In the genomic region with DNA sequence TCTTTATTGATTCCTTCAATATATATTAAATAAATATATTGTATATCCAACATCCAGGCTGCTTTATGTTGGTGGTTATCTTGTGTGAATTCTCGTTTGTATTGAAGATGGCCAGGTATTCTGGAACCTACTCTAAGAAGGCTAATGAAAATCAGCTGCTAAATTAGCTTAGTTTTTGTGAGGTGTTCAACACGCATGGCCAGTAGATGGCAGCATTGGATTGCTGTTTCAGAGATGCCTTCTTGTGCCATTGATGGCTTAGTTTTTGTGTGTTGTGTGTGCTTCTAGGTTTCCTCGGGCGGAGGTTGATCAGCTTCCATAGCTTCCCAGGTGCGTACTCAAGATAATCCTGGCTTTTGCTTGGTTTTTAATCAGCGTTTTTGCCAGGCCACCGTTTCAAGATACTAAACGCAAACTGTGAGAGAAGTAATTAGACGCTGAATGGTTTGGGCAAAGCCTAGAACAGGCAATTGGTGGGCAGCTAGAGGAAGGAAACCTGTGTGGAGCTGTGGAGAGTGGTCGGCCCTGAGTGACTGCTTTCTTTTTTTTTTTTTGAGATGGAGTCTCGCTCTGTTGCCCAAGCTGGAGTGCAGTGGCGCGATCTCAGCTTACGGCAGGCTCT, we compare ENCODE assay signal across 1 cellular context.
A peak's percentile ranks its signal among the peaks of the same experiment; 100 is the strongest.
TF ChIP-seq lines count a peak whose summit lies in the region.

No MANE protein-coding gene starts in this region.

TF ChIP-seq in K562, 482 proteins besides CTCF, POLR2A, EP300 and RAD21 (continued from another document):
- TF ChIP-seq ZNF592 (IDR thresholded peaks at IDR 0.05) (no peak), PPARD (CRISPR knock-in tag; IDR thresholded peaks at IDR 0.05) (no peak), HDAC3 (IDR thresholded peaks at IDR 0.05; ENCODE audit: borderline replicate concordance, partially characterized antibody) (peak; percentile 33), NFE2L1 (tag; IDR thresholded peaks at IDR 0.05; ENCODE audit: borderline replicate concordance, low read depth) (no peak), ZNF121 (CRISPR knock-in tag; conservative IDR thresholded peaks at IDR 0.05) (no peak), MTA1 (IDR thresholded peaks at IDR 0.05; ENCODE audit: borderline replicate concordance) (no peak), MAFK (IDR thresholded peaks at IDR 0.05; ENCODE audit: low read length) (peak; percentile 42; the same call in 1 of the 2 replicates), ZNF785 (CRISPR knock-in tag; IDR thresholded peaks at IDR 0.05) (no peak), TCF3 (CRISPR knock-in tag; IDR thresholded peaks at IDR 0.05) (peak; percentile 15; the same call in 1 of the 2 replicates), SMAD2 (IDR thresholded peaks at IDR 0.05; ENCODE audit: low read depth, low read length) (no peak), ZNF324 (CRISPR knock-in tag; IDR thresholded peaks at IDR 0.05) (no peak), LCOR (CRISPR knock-in tag; IDR thresholded peaks at IDR 0.05) (no peak), CCAR2 (IDR thresholded peaks at IDR 0.05; ENCODE audit: low read depth, low read length) (no peak), SNRNP70 (optimal IDR thresholded peaks at IDR 0.05; ENCODE audit: low read depth, low read length) (no peak), MTF1 (CRISPR knock-in tag; IDR thresholded peaks at IDR 0.05; ENCODE audit: borderline replicate concordance) (no peak), ZFP1 (CRISPR knock-in tag; IDR thresholded peaks at IDR 0.05) (no peak), TCF7 (IDR thresholded peaks at IDR 0.05; ENCODE audit: borderline replicate concordance) (no peak), NEUROD1 (IDR thresholded peaks at IDR 0.05; ENCODE audit: borderline replicate concordance, low read depth, low read length, partially characterized antibody) (no peak), CBX3 (IDR thresholded peaks at IDR 0.05; ENCODE audit: borderline replicate concordance in 1 of 2, low read length in 2 of 2) (no peak), HLTF (IDR thresholded peaks at IDR 0.05) (no peak), ELK3 (CRISPR knock-in tag; IDR thresholded peaks at IDR 0.05) (no peak), SLC30A9 (CRISPR knock-in tag; IDR thresholded peaks at IDR 0.05) (no peak), TAF1 (IDR thresholded peaks at IDR 0.05; ENCODE audit: control insufficient read depth, extremely low read depth, insufficient read depth, low read length, severe bottlenecking) (no peak), ZC3H8 (IDR thresholded peaks at IDR 0.05) (no peak), CHD1 (IDR thresholded peaks at IDR 0.05; ENCODE audit: low read length) (no peak), SMAD1 (IDR thresholded peaks at IDR 0.05; ENCODE audit: low read depth, low read length, partially characterized antibody) (no peak)
- TF ChIP-seq, protein P1, sequence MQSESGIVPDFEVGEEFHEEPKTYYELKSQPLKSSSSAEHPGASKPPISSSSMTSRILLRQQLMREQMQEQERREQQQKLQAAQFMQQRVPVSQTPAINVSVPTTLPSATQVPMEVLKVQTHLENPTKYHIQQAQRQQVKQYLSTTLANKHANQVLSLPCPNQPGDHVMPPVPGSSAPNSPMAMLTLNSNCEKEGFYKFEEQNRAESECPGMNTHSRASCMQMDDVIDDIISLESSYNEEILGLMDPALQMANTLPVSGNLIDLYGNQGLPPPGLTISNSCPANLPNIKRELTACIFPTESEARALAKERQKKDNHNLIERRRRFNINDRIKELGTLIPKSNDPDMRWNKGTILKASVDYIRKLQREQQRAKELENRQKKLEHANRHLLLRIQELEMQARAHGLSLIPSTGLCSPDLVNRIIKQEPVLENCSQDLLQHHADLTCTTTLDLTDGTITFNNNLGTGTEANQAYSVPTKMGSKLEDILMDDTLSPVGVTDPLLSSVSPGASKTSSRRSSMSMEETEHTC (IDR thresholded peaks at IDR 0.05), result no peak
- TF ChIP-seq, protein P2, sequence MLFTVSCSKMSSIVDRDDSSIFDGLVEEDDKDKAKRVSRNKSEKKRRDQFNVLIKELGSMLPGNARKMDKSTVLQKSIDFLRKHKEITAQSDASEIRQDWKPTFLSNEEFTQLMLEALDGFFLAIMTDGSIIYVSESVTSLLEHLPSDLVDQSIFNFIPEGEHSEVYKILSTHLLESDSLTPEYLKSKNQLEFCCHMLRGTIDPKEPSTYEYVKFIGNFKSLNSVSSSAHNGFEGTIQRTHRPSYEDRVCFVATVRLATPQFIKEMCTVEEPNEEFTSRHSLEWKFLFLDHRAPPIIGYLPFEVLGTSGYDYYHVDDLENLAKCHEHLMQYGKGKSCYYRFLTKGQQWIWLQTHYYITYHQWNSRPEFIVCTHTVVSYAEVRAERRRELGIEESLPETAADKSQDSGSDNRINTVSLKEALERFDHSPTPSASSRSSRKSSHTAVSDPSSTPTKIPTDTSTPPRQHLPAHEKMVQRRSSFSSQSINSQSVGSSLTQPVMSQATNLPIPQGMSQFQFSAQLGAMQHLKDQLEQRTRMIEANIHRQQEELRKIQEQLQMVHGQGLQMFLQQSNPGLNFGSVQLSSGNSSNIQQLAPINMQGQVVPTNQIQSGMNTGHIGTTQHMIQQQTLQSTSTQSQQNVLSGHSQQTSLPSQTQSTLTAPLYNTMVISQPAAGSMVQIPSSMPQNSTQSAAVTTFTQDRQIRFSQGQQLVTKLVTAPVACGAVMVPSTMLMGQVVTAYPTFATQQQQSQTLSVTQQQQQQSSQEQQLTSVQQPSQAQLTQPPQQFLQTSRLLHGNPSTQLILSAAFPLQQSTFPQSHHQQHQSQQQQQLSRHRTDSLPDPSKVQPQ (CRISPR knock-in tag; IDR thresholded peaks at IDR 0.05; ENCODE audit: borderline replicate concordance), result no peak
- TF ChIP-seq, protein P3, sequence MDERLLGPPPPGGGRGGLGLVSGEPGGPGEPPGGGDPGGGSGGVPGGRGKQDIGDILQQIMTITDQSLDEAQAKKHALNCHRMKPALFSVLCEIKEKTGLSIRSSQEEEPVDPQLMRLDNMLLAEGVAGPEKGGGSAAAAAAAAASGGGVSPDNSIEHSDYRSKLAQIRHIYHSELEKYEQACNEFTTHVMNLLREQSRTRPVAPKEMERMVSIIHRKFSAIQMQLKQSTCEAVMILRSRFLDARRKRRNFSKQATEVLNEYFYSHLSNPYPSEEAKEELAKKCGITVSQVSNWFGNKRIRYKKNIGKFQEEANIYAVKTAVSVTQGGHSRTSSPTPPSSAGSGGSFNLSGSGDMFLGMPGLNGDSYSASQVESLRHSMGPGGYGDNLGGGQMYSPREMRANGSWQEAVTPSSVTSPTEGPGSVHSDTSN (CRISPR knock-in tag; IDR thresholded peaks at IDR 0.05; ENCODE audit: low read depth), result no peak
- TF ChIP-seq, protein P3 (tag; conservative IDR thresholded peaks at IDR 0.05; ENCODE audit: low read depth), result no peak
- TF ChIP-seq, protein P4, sequence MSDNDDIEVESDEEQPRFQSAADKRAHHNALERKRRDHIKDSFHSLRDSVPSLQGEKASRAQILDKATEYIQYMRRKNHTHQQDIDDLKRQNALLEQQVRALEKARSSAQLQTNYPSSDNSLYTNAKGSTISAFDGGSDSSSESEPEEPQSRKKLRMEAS (CRISPR knock-in tag; IDR thresholded peaks at IDR 0.05), result no peak
- TF ChIP-seq, protein P5, sequence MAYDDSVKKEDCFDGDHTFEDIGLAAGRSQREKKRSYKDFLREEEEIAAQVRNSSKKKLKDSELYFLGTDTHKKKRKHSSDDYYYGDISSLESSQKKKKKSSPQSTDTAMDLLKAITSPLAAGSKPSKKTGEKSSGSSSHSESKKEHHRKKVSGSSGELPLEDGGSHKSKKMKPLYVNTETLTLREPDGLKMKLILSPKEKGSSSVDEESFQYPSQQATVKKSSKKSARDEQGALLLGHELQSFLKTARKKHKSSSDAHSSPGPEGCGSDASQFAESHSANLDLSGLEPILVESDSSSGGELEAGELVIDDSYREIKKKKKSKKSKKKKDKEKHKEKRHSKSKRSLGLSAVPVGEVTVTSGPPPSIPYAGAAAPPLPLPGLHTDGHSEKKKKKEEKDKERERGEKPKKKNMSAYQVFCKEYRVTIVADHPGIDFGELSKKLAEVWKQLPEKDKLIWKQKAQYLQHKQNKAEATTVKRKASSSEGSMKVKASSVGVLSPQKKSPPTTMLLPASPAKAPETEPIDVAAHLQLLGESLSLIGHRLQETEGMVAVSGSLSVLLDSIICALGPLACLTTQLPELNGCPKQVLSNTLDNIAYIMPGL (CRISPR knock-in tag; IDR thresholded peaks at IDR 0.05), result no peak
- TF ChIP-seq, protein P6, sequence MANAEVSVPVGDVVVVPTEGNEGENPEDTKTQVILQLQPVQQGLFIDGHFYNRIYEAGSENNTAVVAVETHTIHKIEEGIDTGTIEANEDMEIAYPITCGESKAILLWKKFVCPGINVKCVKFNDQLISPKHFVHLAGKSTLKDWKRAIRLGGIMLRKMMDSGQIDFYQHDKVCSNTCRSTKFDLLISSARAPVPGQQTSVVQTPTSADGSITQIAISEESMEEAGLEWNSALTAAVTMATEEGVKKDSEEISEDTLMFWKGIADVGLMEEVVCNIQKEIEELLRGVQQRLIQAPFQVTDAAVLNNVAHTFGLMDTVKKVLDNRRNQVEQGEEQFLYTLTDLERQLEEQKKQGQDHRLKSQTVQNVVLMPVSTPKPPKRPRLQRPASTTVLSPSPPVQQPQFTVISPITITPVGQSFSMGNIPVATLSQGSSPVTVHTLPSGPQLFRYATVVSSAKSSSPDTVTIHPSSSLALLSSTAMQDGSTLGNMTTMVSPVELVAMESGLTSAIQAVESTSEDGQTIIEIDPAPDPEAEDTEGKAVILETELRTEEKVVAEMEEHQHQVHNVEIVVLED (CRISPR knock-in tag; IDR thresholded peaks at IDR 0.05), result no peak
TF ChIP-seq in K562: peak in this region for 15.
